ENCODE assay signal across 8 cellular contexts in genomic region chrX:103774070-103774642, GRCh38. TPM values are rescaled to one million over a fixed set of nuclear protein-coding genes. Genes with fewer than 3 reads are reported as not detected.
DNase-seq lines count a peak whose midpoint lies in the region; ATAC-seq, FAIRE-seq and TF ChIP-seq lines count a peak whose summit lies in the region.

No MANE protein-coding gene starts in this region.

- no peaks in the 10 kb centered on the region for H3K4me1 Mint-ChIP-seq in natural killer cell treated with Interleukin-12 subunit alpha and Interleukin-12 subunit beta and Interleukin-15 and Interleukin-18, amount 100 ng/mL, for 72 hours (ENCODE audit: low read depth in 2 of 2)

- H2AFZ ChIP-seq in KMS-11 (ENCODE audit: low read depth) (no peak overlapping the region; the same call in 1 of the 2 replicates), keratinocyte (ENCODE audit: control insufficient read depth, low read length) (no peak overlapping the region)

- no peaks in the 10 kb centered on the region for H3K27me3 ChIP-seq in BE2C
- no peaks in the 10 kb centered on the region for H3K27me3 ChIP-seq in KMS-11 (ENCODE audit: insufficient read depth, low read depth)
- peaks cover 12% of the 10 kb centered on the region for H3K27me3 ChIP-seq in keratinocyte (ENCODE audit: control insufficient read depth, extremely low read depth, insufficient read depth, low read length)

- H3K27ac ChIP-seq in KMS-11 = no peak overlapping the region
- H3K27ac ChIP-seq in keratinocyte (ENCODE audit: control insufficient read depth, insufficient read depth, low read length) = no peak overlapping the region

- no peaks in the 10 kb centered on the region for H3K36me3 Mint-ChIP-seq in natural killer cell treated with Interleukin-12 subunit alpha and Interleukin-12 subunit beta and Interleukin-15 and Interleukin-18, amount 100 ng/mL, for 72 hours

- no peaks in the 10 kb centered on the region for H3K9me1 ChIP-seq in keratinocyte (ENCODE audit: control insufficient read depth, extremely low read depth, insufficient read depth, low read length)

- DNase-seq in BE2C = peak; percentile 7
- DNase-seq in amniotic epithelial cell (ENCODE audit: low read depth) = peak; percentile 44
- DNase-seq in keratinocyte (ENCODE audit: low read depth, low spot score) = no peak
- DNase-seq in natural killer cell treated with Interleukin-12 subunit alpha and Interleukin-12 subunit beta and Interleukin-15 and Interleukin-18, amount 100 ng/mL, for 72 hours (ENCODE audit: low spot score) = no peak
- DNase-seq in T1000 (lab: John Stamatoyannopoulos, UW) = no peak
- DNase-seq in activated effector memory CD4-positive, alpha-beta T cell treated with anti-CD3 and anti-CD28 coated beads, Interleukin-2, amount 50 U/mL, for 16 hours = no peak

- no peak for ATAC-seq in natural killer cell treated with Interleukin-12 subunit alpha and Interleukin-12 subunit beta and Interleukin-15 and Interleukin-18, amount 100 ng/mL, for 72 hours
- ATAC-seq in HG03432 (IDR thresholded peaks at IDR 0.05; ENCODE audit: unreplicated experiment) = no peak

- H3K4me2 ChIP-seq in KMS-11 (no peak overlapping the region), keratinocyte (ENCODE audit: control insufficient read depth, extremely low read depth, insufficient read depth, low read depth, low read length) (no peak overlapping the region)

- no peak overlapping the region for H3K4me3 ChIP-seq in BE2C (ENCODE audit: low read depth, low read length)
- H3K4me3 ChIP-seq in KMS-11 (IDR thresholded peaks at IDR 0.05; ENCODE audit: insufficient read depth, low read depth, low read length) = no peak overlapping the region
- H3K4me3 ChIP-seq in keratinocyte (ENCODE audit: control insufficient read depth in 2 of 3, extremely low read depth in 1 of 3, insufficient read depth in 2 of 3, low read depth in 1 of 3, low read length in 3 of 3) = no peak overlapping the region

- H3K27me3 Mint-ChIP-seq in natural killer cell treated with Interleukin-12 subunit alpha and Interleukin-12 subunit beta and Interleukin-15 and Interleukin-18, amount 100 ng/mL, for 72 hours = peaks cover 10 to 21% of the 10 kb centered on the region in 2 donors

- H3K9me3 ChIP-seq in BE2C (no peaks in the 10 kb centered on the region), keratinocyte (ENCODE audit: control insufficient read depth, low read depth, low read length) (no peaks in the 10 kb centered on the region)

- no peak overlapping the region for H3K9ac ChIP-seq in KMS-11
- no peak overlapping the region for H3K9ac ChIP-seq in keratinocyte (ENCODE audit: control insufficient read depth, extremely low read depth, insufficient read depth, low read length)

- TF ChIP-seq CTCF in BE2C (IDR thresholded peaks at IDR 0.05; ENCODE audit: low read depth, low read length) = peak; percentile 45
- TF ChIP-seq CTCF in KMS-11 (conservative IDR thresholded peaks at IDR 0.05; ENCODE audit: low read depth, low read length) = peak; percentile 69
- peak; percentile 65 to 74 (median 69) for TF ChIP-seq CTCF in keratinocyte (optimal IDR thresholded peaks at IDR 0.05 in 1 of 3, IDR thresholded peaks at IDR 0.05 in 1 of 3, conservative IDR thresholded peaks at IDR 0.05 in 1 of 3; ENCODE audit: extremely low read depth in 1 of 3, insufficient read depth in 2 of 3, low read length in 3 of 3)

- H3K4me1 ChIP-seq in BE2C = no peaks in the 10 kb centered on the region
- peaks cover 10% of the 10 kb centered on the region for H3K4me1 ChIP-seq in KMS-11 (ENCODE audit: low read depth, poor library complexity, severe bottlenecking)
- no peaks in the 10 kb centered on the region for H3K4me1 ChIP-seq in keratinocyte (ENCODE audit: control insufficient read depth, extremely low read depth, insufficient read depth, low read length)

- no peak overlapping the region for H3K27ac Mint-ChIP-seq in natural killer cell treated with Interleukin-12 subunit alpha and Interleukin-12 subunit beta and Interleukin-15 and Interleukin-18, amount 100 ng/mL, for 72 hours

- H3K79me2 ChIP-seq in KMS-11 (ENCODE audit: insufficient read depth, low read depth) (no peaks in the 10 kb centered on the region), keratinocyte (ENCODE audit: control insufficient read depth, insufficient read depth, low read length) (no peaks in the 10 kb centered on the region)

- H3K9me3 Mint-ChIP-seq in natural killer cell treated with Interleukin-12 subunit alpha and Interleukin-12 subunit beta and Interleukin-15 and Interleukin-18, amount 100 ng/mL, for 72 hours = no peaks in the 10 kb centered on the region

- H4K20me1 ChIP-seq in KMS-11 (ENCODE audit: insufficient read depth) = no peaks in the 10 kb centered on the region
- H4K20me1 ChIP-seq in keratinocyte (ENCODE audit: control insufficient read depth, extremely low read depth, insufficient read depth, low read length) = no peaks in the 10 kb centered on the region

- no peak overlapping the region for H3K4me3 Mint-ChIP-seq in natural killer cell treated with Interleukin-12 subunit alpha and Interleukin-12 subunit beta and Interleukin-15 and Interleukin-18, amount 100 ng/mL, for 72 hours

- dilution Hi-C loops in keratinocyte (cut with MboI; ENCODE audit: extremely low pct_ligation_motif_present, low sequenced_read_pairs) = no loop called here

- H3K36me3 ChIP-seq in BE2C (no peaks in the 10 kb centered on the region), KMS-11 (ENCODE audit: insufficient read depth) (no peaks in the 10 kb centered on the region), keratinocyte (ENCODE audit: control insufficient read depth in 2 of 2, extremely low read depth in 1 of 2, insufficient read depth in 2 of 2, low read length in 2 of 2) (no peaks in the 10 kb centered on the region)

- FAIRE-seq in keratinocyte (lab: Jason Lieb, UNC) = no peak

RNA-seq across cellular contexts. Expression of gene PLP1, which starts 2.5 kb away (rescaled TPM):
- 0.15 TPM for polyA plus RNA-seq in BE2C (2012; ENCODE audit: insufficient read depth, insufficient read length, low read depth)
- not detected in 3 replicates for polyA plus RNA-seq in keratinocyte
- not detected for polyA plus RNA-seq in keratinocyte (2011; ENCODE audit: low read depth)
- 0.06 TPM in 1 of 2 replicates, not detected in the other for polyA plus RNA-seq in keratinocyte (2011; cell fraction: cytosol; rRNA removed)
- 0.11 TPM in 1 of 2 replicates, not detected in the other for polyA plus RNA-seq in keratinocyte (2011; cell fraction: nucleus; rRNA removed)
- not detected in 2 replicates for polyA plus RNA-seq in keratinocyte (2012; ENCODE audit: low replicate concordance)
- not detected in 3 replicates for polyA minus RNA-seq in keratinocyte
- polyA minus RNA-seq in keratinocyte (2011; cell fraction: cytosol; rRNA and poly(A)+ RNA removed) = not detected
- polyA minus RNA-seq in keratinocyte (2011; cell fraction: nucleus; rRNA and poly(A)+ RNA removed) = not detected in 2 replicates
- not detected for total RNA-seq in natural killer cell treated with Interleukin-12 subunit alpha and Interleukin-12 subunit beta and Interleukin-15 and Interleukin-18, amount 100 ng/mL, for 72 hours

RNA-seq across cellular contexts. Expression of gene RAB9B, which starts 57.9 kb away (rescaled TPM):
- polyA plus RNA-seq in BE2C (2012; ENCODE audit: insufficient read depth, insufficient read length, low read depth) = 0.11 TPM
- 0.23 to 0.28 TPM (median 0.24 TPM) in 3 replicates for polyA plus RNA-seq in keratinocyte
- polyA plus RNA-seq in keratinocyte (2011; ENCODE audit: low read depth) = not detected
- 0.16 and 0.17 TPM in 2 replicates for polyA plus RNA-seq in keratinocyte (2011; cell fraction: cytosol; rRNA removed)
- polyA plus RNA-seq in keratinocyte (2011; cell fraction: nucleus; rRNA removed) = 0.23 and 0.36 TPM in 2 replicates
- 0.07 and 0.25 TPM in 2 replicates for polyA plus RNA-seq in keratinocyte (2012; ENCODE audit: low replicate concordance)
- polyA minus RNA-seq in keratinocyte = 0.13 to 0.26 TPM in 2 of 3 replicates, not detected in the other
- polyA minus RNA-seq in keratinocyte (2011; cell fraction: cytosol; rRNA and poly(A)+ RNA removed) = not detected
- 0.11 and 0.54 TPM in 2 replicates for polyA minus RNA-seq in keratinocyte (2011; cell fraction: nucleus; rRNA and poly(A)+ RNA removed)
- under 1 TPM; 0.22 to 0.45 TPM for total RNA-seq in natural killer cell treated with Interleukin-12 subunit alpha and Interleukin-12 subunit beta and Interleukin-15 and Interleukin-18, amount 100 ng/mL, for 72 hours

Comparison
In these comparisons a context has a peak if more than half of its experiments do, and no peak if none do; other contexts are left out.
1. DNase-seq: peak in BE2C (single experiment) and amniotic epithelial cell (single experiment); none in keratinocyte (single experiment), natural killer cell treated with Interleukin-12 subunit alpha and Interleukin-12 subunit beta and Interleukin-15 and Interleukin-18, amount 100 ng/mL, for 72 hours (single experiment), T1000 (single experiment) and activated effector memory CD4-positive, alpha-beta T cell treated with anti-CD3 and anti-CD28 coated beads, Interleukin-2, amount 50 U/mL, for 16 hours (single experiment).
2. Peak in every context shown above with its lines, with median percentiles within 50 percentile points of each other: CTCF ChIP-seq.